Comparison of ENCODE assay signal across 8 cellular contexts in the genomic region with DNA sequence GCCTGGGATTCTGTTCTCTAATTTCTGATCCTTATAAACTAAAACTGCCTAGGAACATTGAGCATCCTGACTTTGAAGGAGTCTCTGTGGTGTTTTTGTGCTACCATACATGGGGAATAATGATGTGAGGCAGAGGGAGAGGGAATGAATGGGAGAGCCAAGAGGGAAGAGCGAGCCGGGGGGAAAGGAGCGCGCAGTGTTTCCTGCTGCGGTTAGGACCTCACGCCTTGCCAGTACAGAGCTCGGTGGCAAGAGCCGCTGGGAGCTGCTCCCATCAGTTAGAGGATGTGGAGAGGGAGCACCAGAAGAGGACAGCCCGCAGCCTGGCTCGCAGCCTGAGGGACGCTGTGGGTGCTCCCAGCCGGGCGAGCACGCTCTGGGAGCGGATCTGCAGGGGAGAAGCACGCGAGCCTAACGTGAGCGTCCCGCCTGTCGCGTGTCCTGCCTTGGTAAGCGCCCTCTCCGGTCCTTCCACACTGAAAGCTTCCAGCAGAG.
DNase-seq lines count a peak whose midpoint lies in the region; ATAC-seq and TF ChIP-seq lines count a peak whose summit lies in the region.

No MANE protein-coding gene starts in this region.

- no peaks in the 10 kb centered on the region for H3K36me3 ChIP-seq in lung (ENCODE audit: control insufficient read depth in 2 of 2, insufficient read depth in 2 of 2, low read length in 2 of 2)
- no peaks in the 10 kb centered on the region for H3K36me3 ChIP-seq in thoracic aorta

- H3K27ac ChIP-seq in cingulate gyrus (ENCODE audit: low read depth, low read length) (peak overlapping the region; percentile 97), lung (ENCODE audit: low read depth in 1 of 2, low read length in 1 of 2) (peak overlapping the region; percentile 26 to 68), thoracic aorta (peak overlapping the region; percentile 41 to 45)

- H3K4me3 ChIP-seq in lung: no peak overlapping the region
- peak overlapping the region; percentile 65 for H3K4me3 ChIP-seq in thoracic aorta

- H3K27me3 ChIP-seq in lung (ENCODE audit: control insufficient read depth, insufficient read depth): no peaks in the 10 kb centered on the region
- no peaks in the 10 kb centered on the region for H3K27me3 ChIP-seq in thoracic aorta (replicated peaks; ENCODE audit: insufficient read depth)

- whole genome bisulfite sequencing in lung, 2 donors: 2 to 4% methylated on average over 24 of the region's 24 CpGs

- H3K4me1 ChIP-seq in lung (ENCODE audit: control insufficient read depth in 2 of 2, insufficient read depth in 2 of 2, low read length in 2 of 2): peaks cover 7 to 14% of the 10 kb centered on the region in 2 donors
- peaks cover 10 to 43% of the 10 kb centered on the region in 2 donors for H3K4me1 ChIP-seq in thoracic aorta (ENCODE audit: control insufficient read depth in 1 of 2, low read depth in 2 of 2)

- TF ChIP-seq CTCF in lung (IDR thresholded peaks at IDR 0.05; ENCODE audit: control extremely low read depth, extremely low read depth) (no peak), thoracic aorta (IDR thresholded peaks at IDR 0.05) (no peak)

- ATAC-seq in GM21717 (IDR thresholded peaks at IDR 0.05; ENCODE audit: unreplicated experiment) (peak; percentile 7), lung (ENCODE audit: insufficient read depth, low FRiP score) (peak; percentile 17), thoracic aorta (ENCODE audit: insufficient number of reproducible peaks, low FRiP score, low read depth) (peak; percentile 24), GM18520 (IDR thresholded peaks at IDR 0.05; ENCODE audit: unreplicated experiment) (no peak)

- peaks cover 0 to 2% of the 10 kb centered on the region in 2 donors for H3K9me3 ChIP-seq in lung (ENCODE audit: control insufficient read depth in 2 of 2, insufficient read depth in 1 of 2, low read length in 1 of 2)
- no peaks in the 10 kb centered on the region for H3K9me3 ChIP-seq in thoracic aorta

- DNase-seq in EH (ENCODE audit: low read depth) (peak; percentile 51), NCI-H1092 treated with DMSO at 0.1 percent for 48 hours (lab: John Stamatoyannopoulos, UW) (peak; percentile 4), lung (ENCODE audit: low spot score) (no peak), thoracic aorta (ENCODE audit: low spot score) (no peak), COLO829 (ENCODE audit: low spot score) (no peak)

Comparison
In these comparisons a context has a peak if more than half of its experiments do, and no peak if none do; other contexts are left out.
1. DNase-seq: peak in EH (single experiment) and NCI-H1092 treated with DMSO at 0.1 percent for 48 hours (single experiment); none in lung (single experiment), thoracic aorta (single experiment) and COLO829 (single experiment).
2. H3K27ac ChIP-seq: peak in every context shown above with its lines; median percentile 97 in cingulate gyrus; 47 in lung; 43 in thoracic aorta.